ENCODE assay signal across 11 cellular contexts in genomic region chr1:29711582-29712274, GRCh38.
DNase-seq lines count a peak whose midpoint lies in the region; ATAC-seq and TF ChIP-seq lines count a peak whose summit lies in the region.
"Had no signal": no experiment of that assay in that cellular context is flagged by ENCODE, and none has a peak within 500 bp of the region (broad histone marks: within the 10 kb centered on the region; RNA-seq: fewer than 3 reads in every experiment).

No MANE protein-coding gene starts in this region.

- 55% methylated on average over 7 of the region's 7 CpGs for WGBS in sigmoid colon, 2 donors
- WGBS in suprapubic skin, result 73% methylated on average over 7 of the region's 7 CpGs

- intact Hi-C loops in sigmoid colon (cut with DNase I), result no loop called here

- no peak for TF ChIP-seq CTCF in AG10803 (conservative IDR thresholded peaks at IDR 0.05; ENCODE audit: low read length)
- no peak for TF ChIP-seq CTCF in fibroblast of villous mesenchyme (IDR thresholded peaks at IDR 0.05; ENCODE audit: insufficient read depth, low read depth, low read length)
- TF ChIP-seq CTCF in sigmoid colon (IDR thresholded peaks at IDR 0.05), result no peak
- no peak for TF ChIP-seq CTCF in suprapubic skin (IDR thresholded peaks at IDR 0.05)

- no peak for TF ChIP-seq EP300 in sigmoid colon (IDR thresholded peaks at IDR 0.05)
- no peak for TF ChIP-seq EP300 in suprapubic skin (IDR thresholded peaks at IDR 0.05)

- TF ChIP-seq POLR2A in sigmoid colon (IDR thresholded peaks at IDR 0.05) (no peak), suprapubic skin (IDR thresholded peaks at IDR 0.05) (no peak)

- peaks cover 60% of the 10 kb centered on the region for H3K4me1 Mint-ChIP-seq in T-helper 1 cell treated with Interleukin-12 subunit alpha and Interleukin-12 subunit beta and Interleukin-4 antibody, amounts not matched to agents 30 μg/mL and 1 μg/mL, for 36 hours (ENCODE audit: low read depth)

- H3K4me1 ChIP-seq in sigmoid colon (no peaks in the 10 kb centered on the region), suprapubic skin (peaks cover 17% of the 10 kb centered on the region)

- H3K27me3 Mint-ChIP-seq in T-helper 1 cell treated with Interleukin-12 subunit alpha and Interleukin-12 subunit beta and Interleukin-4 antibody, amounts not matched to agents 30 μg/mL and 1 μg/mL, for 36 hours (ENCODE audit: low read depth), result no peaks in the 10 kb centered on the region

- peak overlapping the region; percentile 73 for H3K27ac Mint-ChIP-seq in T-helper 1 cell treated with Interleukin-12 subunit alpha and Interleukin-12 subunit beta and Interleukin-4 antibody, amounts not matched to agents 30 μg/mL and 1 μg/mL, for 36 hours

- no peaks in the 10 kb centered on the region for H3K9me3 ChIP-seq in sigmoid colon
- no peaks in the 10 kb centered on the region for H3K9me3 ChIP-seq in suprapubic skin

- no peaks in the 10 kb centered on the region for H3K36me3 ChIP-seq in sigmoid colon
- H3K36me3 ChIP-seq in suprapubic skin, result no peaks in the 10 kb centered on the region

- ATAC-seq in GM18907 (IDR thresholded peaks at IDR 0.05; ENCODE audit: unreplicated experiment), result peak; percentile 57
- ATAC-seq: left colon had no signal

- H3K4me3 ChIP-seq in AG10803 (ENCODE audit: low read length) (no peak overlapping the region; the same call in 1 of the 2 replicates), fibroblast of villous mesenchyme (ENCODE audit: low read depth, low read length) (no peak overlapping the region), sigmoid colon (no peak overlapping the region), suprapubic skin (no peak overlapping the region)

- no peak overlapping the region for H3K27ac ChIP-seq in sigmoid colon
- no peak overlapping the region for H3K27ac ChIP-seq in suprapubic skin

- peaks cover 0 to 14% (median 4%) of the 10 kb centered on the region in 3 donors for H3K27me3 ChIP-seq in sigmoid colon
- peaks cover 4% of the 10 kb centered on the region for H3K27me3 ChIP-seq in suprapubic skin

- peaks cover 6% of the 10 kb centered on the region for H3K36me3 Mint-ChIP-seq in T-helper 1 cell treated with Interleukin-12 subunit alpha and Interleukin-12 subunit beta and Interleukin-4 antibody, amounts not matched to agents 30 μg/mL and 1 μg/mL, for 36 hours (ENCODE audit: low read depth)

- DNase-seq in AG10803 (ENCODE audit: low read depth) (peak; percentile 80), fibroblast of villous mesenchyme (ENCODE audit: low read depth) (peak; percentile 14), sigmoid colon (no peak), HT-29 (ENCODE audit: low spot score) (no peak), suprapubic skin (ENCODE audit: low spot score in 2 of 2) (no peak)
- DNase-seq in stimulated activated naive CD4-positive, alpha-beta T cell (lab: John Stamatoyannopoulos, UW), result no peak
- DNase-seq: caudate nucleus, left colon, NCI-H1092 had no signal

- H3K4me3 Mint-ChIP-seq in T-helper 1 cell treated with Interleukin-12 subunit alpha and Interleukin-12 subunit beta and Interleukin-4 antibody, amounts not matched to agents 30 μg/mL and 1 μg/mL, for 36 hours, result peak overlapping the region; percentile 16

- peaks cover 10% of the 10 kb centered on the region for H3K9me3 Mint-ChIP-seq in T-helper 1 cell treated with Interleukin-12 subunit alpha and Interleukin-12 subunit beta and Interleukin-4 antibody, amounts not matched to agents 30 μg/mL and 1 μg/mL, for 36 hours

Comparison
In these comparisons a context has a peak if more than half of its experiments do, and no peak if none do; other contexts are left out.
1. DNase-seq: peak in AG10803 (single experiment) and fibroblast of villous mesenchyme (single experiment); none in stimulated activated naive CD4-positive, alpha-beta T cell (0 of 6), sigmoid colon (single experiment), HT-29 (single experiment) and suprapubic skin (0 of 2).